ENCODE assay signal across 8 cellular contexts in the genomic region with DNA sequence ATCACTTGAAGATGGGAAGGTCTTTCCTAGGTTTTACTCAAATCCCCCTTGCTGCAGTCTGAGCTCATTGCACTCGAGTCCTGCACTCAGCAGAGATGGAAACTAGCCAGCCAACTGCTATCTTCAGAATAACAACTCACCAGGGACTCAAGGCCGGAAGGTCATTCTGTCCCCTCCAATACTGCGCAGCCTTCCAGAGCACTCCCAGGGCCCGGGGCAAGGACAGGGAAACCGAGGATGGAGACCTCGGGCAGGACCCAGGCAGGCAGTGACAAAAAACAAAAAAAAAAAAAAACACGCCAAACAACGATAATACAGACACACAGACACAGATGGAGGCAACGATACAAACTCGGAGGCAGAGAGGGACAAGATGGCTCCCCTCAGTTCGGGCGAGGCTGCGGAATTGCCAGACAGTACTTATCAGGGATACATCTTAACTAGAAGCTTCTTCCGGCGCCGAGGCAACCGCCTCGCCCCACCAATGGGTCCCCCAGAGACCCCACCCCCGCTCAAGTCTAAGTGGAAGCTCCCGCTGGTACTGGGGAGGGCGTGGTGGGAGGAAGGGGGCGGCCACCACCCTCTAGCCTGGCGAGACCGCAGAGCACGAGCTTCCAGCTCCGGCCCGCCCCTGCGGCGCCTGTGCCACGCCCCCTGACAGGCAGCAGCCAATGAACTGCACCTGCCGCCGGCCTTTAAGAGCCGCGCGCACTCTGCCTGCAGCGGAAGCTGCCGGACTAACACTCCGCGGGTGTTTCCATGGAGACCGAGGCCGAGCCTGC. TPM values are rescaled to one million over a fixed set of nuclear protein-coding genes. Genes with fewer than 3 reads are reported as not detected.
DNase-seq lines count a peak whose midpoint lies in the region; ATAC-seq and TF ChIP-seq lines count a peak whose summit lies in the region.

No MANE protein-coding gene starts in this region.

- H3K4me1 Mint-ChIP-seq in activated naive CD8-positive, alpha-beta T cell treated with anti-CD3 and anti-CD28 coated beads for 36 hours, result peaks cover 32% of the 10 kb centered on the region

- peak overlapping the region; percentile 80 for H3K27ac Mint-ChIP-seq in activated naive CD8-positive, alpha-beta T cell treated with anti-CD3 and anti-CD28 coated beads for 36 hours

- H3K36me3 ChIP-seq in ovary, result no peaks in the 10 kb centered on the region
- no peaks in the 10 kb centered on the region for H3K36me3 ChIP-seq in thyroid gland

- ATAC-seq in HG02642 (IDR thresholded peaks at IDR 0.05; ENCODE audit: poor library complexity, unreplicated experiment), result peak; percentile 98
- ATAC-seq in Right ventricle myocardium inferior, result peak; percentile 97

- H3K27ac ChIP-seq in ovary, result peak overlapping the region; percentile 79 to 92
- peak overlapping the region; percentile 17 to 70 (median 62) for H3K27ac ChIP-seq in thyroid gland

- H3K27me3 Mint-ChIP-seq in activated naive CD8-positive, alpha-beta T cell treated with anti-CD3 and anti-CD28 coated beads for 36 hours, result no peaks in the 10 kb centered on the region

- H3K9me3 ChIP-seq in ovary (no peaks in the 10 kb centered on the region), thyroid gland (no peaks in the 10 kb centered on the region)

- TF ChIP-seq CTCF in GM12864 (IDR thresholded peaks at IDR 0.05; ENCODE audit: low read depth, low read length, missing control alignments) (no peak), ovary (IDR thresholded peaks at IDR 0.05) (peak in 1 of 3 donors; percentile 31), thyroid gland (IDR thresholded peaks at IDR 0.05) (peak in 1 of 6 experiments; percentile 35)

- peaks cover 11% of the 10 kb centered on the region for H3K4me1 ChIP-seq in ovary (ENCODE audit: insufficient read depth)
- peaks cover 7 to 11% of the 10 kb centered on the region in 2 donors for H3K4me1 ChIP-seq in thyroid gland

- H3K27me3 ChIP-seq in ovary (no peaks in the 10 kb centered on the region), thyroid gland (no peaks in the 10 kb centered on the region)

- WGBS in ovary, 3 donors, result 0% methylated on average over 38 to 41 of the region's 41 CpGs
- WGBS in thyroid gland, 2 donors, result 0% methylated on average over 18 to 32 of the region's 41 CpGs

- H3K9me3 Mint-ChIP-seq in activated naive CD8-positive, alpha-beta T cell treated with anti-CD3 and anti-CD28 coated beads for 36 hours, result no peaks in the 10 kb centered on the region

- TF ChIP-seq POLR2A in ovary (IDR thresholded peaks at IDR 0.05) (peak; percentile 73), thyroid gland (IDR thresholded peaks at IDR 0.05) (peak in 1 of 2 donors; percentile 62)

- no peak for TF ChIP-seq EP300 in ovary (IDR thresholded peaks at IDR 0.05)

- H3K4me3 ChIP-seq in GM12864 (ENCODE audit: low read depth, low read length), result peak overlapping the region; percentile 63
- peak overlapping the region; percentile 60 for H3K4me3 ChIP-seq in ovary
- H3K4me3 ChIP-seq in thyroid gland (replicated peaks in 1 of 3), result peak overlapping the region; percentile 26 to 91 (median 49)

- intact Hi-C loops in Right ventricle myocardium inferior (cut with DNase I), result loop anchor here (2.0 kb wide), 1 partner anchor 18 kb away; the partner anchor contains the start of gene TP53BP1
- intact Hi-C loops in ovary (cut with DNase I), result no loop called here
- intact Hi-C loops in thyroid gland (cut with DNase I), result no loop called here

- H3K4me3 Mint-ChIP-seq in activated naive CD8-positive, alpha-beta T cell treated with anti-CD3 and anti-CD28 coated beads for 36 hours, result peak overlapping the region; percentile 85

- peak; percentile 95 for DNase-seq in GM12864 (ENCODE audit: low read depth)
- peak; percentile 93 for DNase-seq in NCI-H1105 (lab: John Stamatoyannopoulos, UW)
- DNase-seq in SKM-1 (lab: John Stamatoyannopoulos, UW; ENCODE audit: unreplicated experiment), result peak; percentile 97
- DNase-seq in activated naive CD8-positive, alpha-beta T cell treated with anti-CD3 and anti-CD28 coated beads for 36 hours, result peak; percentile 99
- DNase-seq in Right ventricle myocardium inferior (ENCODE audit: missing footprints), result peak; percentile 100
- DNase-seq in ovary, result peak; percentile 98 to 100 (median 99)
- DNase-seq in thyroid gland, result peak; percentile 99 to 100

- H3K36me3 Mint-ChIP-seq in activated naive CD8-positive, alpha-beta T cell treated with anti-CD3 and anti-CD28 coated beads for 36 hours, result no peaks in the 10 kb centered on the region

RNA-seq across cellular contexts. Expression of gene MAP1A, which starts 7.0 kb away (rescaled TPM):
- total RNA-seq in activated naive CD8-positive, alpha-beta T cell treated with anti-CD3 and anti-CD28 coated beads for 36 hours, result under 1 TPM; 0.68 TPM
- 21.4 TPM for total RNA-seq in Right ventricle myocardium inferior
- total RNA-seq in ovary, result 10 to 100 TPM in 6 of 7 donors, 1 to 10 TPM in 1; 4.6 to 35.1 (median 20.1) TPM
- 10 to 100 TPM in 1 of 2 donors, 1 to 10 TPM in 1; 4.0 to 26.0 TPM for polyA plus RNA-seq in ovary
- total RNA-seq in thyroid gland, result 10 to 100 TPM; 12.4 to 27.1 (median 17.2) TPM

RNA-seq across cellular contexts. Expression of gene TP53BP1, which starts 17.5 kb away (rescaled TPM):
- 10 to 100 TPM; 24.1 to 24.3 TPM for total RNA-seq in activated naive CD8-positive, alpha-beta T cell treated with anti-CD3 and anti-CD28 coated beads for 36 hours
- total RNA-seq in Right ventricle myocardium inferior (24.3 TPM), ovary (10 to 100 TPM; 29.7 to 72.1 (median 51.8) TPM), thyroid gland (10 to 100 TPM; 46.4 to 98.0 (median 72.7) TPM)
- polyA plus RNA-seq in ovary, result 10 to 100 TPM; 14.5 to 33.4 TPM

Comparison
In these comparisons a context has a peak if more than half of its experiments do, and no peak if none do; other contexts are left out.
1. Peak in every context shown above with its lines: DNase-seq, ATAC-seq, H3K4me3 ChIP-seq and H3K27ac ChIP-seq.